ENCODE assay signal across 8 cellular contexts in the genomic region with DNA sequence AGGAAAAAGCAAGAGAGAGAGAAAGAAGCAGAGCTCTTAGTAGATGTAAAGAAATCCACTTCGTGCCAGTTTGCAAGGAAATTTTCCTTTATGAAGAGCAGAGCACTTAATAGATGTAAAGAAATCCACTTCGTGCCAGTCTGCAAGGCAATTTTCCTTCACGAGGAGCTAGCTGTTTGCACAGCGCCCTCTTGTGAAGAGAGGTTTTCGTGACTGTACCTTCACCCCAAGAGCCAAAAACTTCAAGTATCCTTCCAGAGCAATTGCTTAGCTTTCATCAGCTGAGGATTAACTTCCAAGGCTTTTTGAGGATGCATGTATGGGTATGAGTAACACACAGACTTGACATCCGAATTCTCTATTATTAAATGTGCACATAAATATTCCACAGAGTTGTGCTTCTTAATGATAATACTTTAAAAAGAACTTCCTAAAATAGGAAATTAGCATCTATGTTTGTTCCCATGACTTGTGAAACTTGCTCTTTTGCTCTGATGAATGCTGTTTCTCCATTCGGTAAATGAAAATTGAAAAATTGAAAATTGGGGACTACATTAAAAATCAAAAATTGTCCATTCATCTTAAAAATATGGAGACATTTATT.
A peak's percentile ranks its signal among the peaks of the same experiment; 100 is the strongest.
DNase-seq lines count a peak whose midpoint lies in the region; ATAC-seq, FAIRE-seq and TF ChIP-seq lines count a peak whose summit lies in the region.

No MANE protein-coding gene starts in this region.

- no peaks in the 10 kb centered on the region for H4K20me1 ChIP-seq in Loucy (ENCODE audit: insufficient read depth, low read length, poor library complexity, severe bottlenecking)

- no peak overlapping the region for H3K27ac ChIP-seq in 22Rv1
- H3K27ac ChIP-seq in kidney (ENCODE audit: low read depth in 2 of 2, low read length in 2 of 2) = no peak overlapping the region

- H3K4me3 ChIP-seq in Loucy (ENCODE audit: low read length, poor library complexity, severe bottlenecking) (no peak overlapping the region), bronchial epithelial cell (ENCODE audit: low read depth, low read length) (no peak overlapping the region), kidney (ENCODE audit: low read length in 2 of 2) (no peak overlapping the region)

- no peaks in the 10 kb centered on the region for H3K79me2 ChIP-seq in Loucy (ENCODE audit: insufficient read depth, low read length)

- no peaks in the 10 kb centered on the region for H3K9me3 ChIP-seq in Loucy (ENCODE audit: insufficient read depth, low read depth, low read length)
- no peaks in the 10 kb centered on the region for H3K9me3 ChIP-seq in kidney (ENCODE audit: control insufficient read depth in 1 of 2, low read length in 2 of 2)

- ATAC-seq in GM19452 (IDR thresholded peaks at IDR 0.05; ENCODE audit: unreplicated experiment) = no peak

- no peaks in the 10 kb centered on the region for H3K36me3 ChIP-seq in Loucy (ENCODE audit: insufficient read depth, low read length)
- no peaks in the 10 kb centered on the region for H3K36me3 ChIP-seq in bronchial epithelial cell (ENCODE audit: control insufficient read depth, insufficient read depth, low read length)
- no peaks in the 10 kb centered on the region for H3K36me3 ChIP-seq in kidney (ENCODE audit: control insufficient read depth in 1 of 2, insufficient read depth in 2 of 2, low read length in 2 of 2)

- H3K9me2 ChIP-seq in Loucy (replicated peaks; ENCODE audit: low read depth, low read length) = no peaks in the 10 kb centered on the region

- H3K4me2 ChIP-seq in Loucy (ENCODE audit: low read depth, low read length, poor library complexity, severe bottlenecking) = no peak overlapping the region

- intact Hi-C loops in kidney (cut with DNase I) = no loop called here

- no peak overlapping the region for H3K9ac ChIP-seq in Loucy (ENCODE audit: low read depth, low read length, poor library complexity, severe bottlenecking)
- no peak overlapping the region for H3K9ac ChIP-seq in kidney (ENCODE audit: low read length in 2 of 2)

- DNase-seq in GM03348 (ENCODE audit: low spot score) (peak; percentile 46), T follicular helper cell (ENCODE audit: low read depth) (peak; percentile 21), bronchial epithelial cell (ENCODE audit: low read depth) (peak; percentile 69), kidney (no peak)
- peak; percentile 47 to 48 for DNase-seq in stimulated activated CD4-positive, alpha-beta T cell treated with anti-CD3 and anti-CD28 coated beads, Interleukin-2, amount 100 ng/mL, for 24 hours

- no peaks in the 10 kb centered on the region for H3K27me3 ChIP-seq in Loucy (ENCODE audit: insufficient read depth, low read length, poor library complexity, severe bottlenecking)
- H3K27me3 ChIP-seq in bronchial epithelial cell (ENCODE audit: control insufficient read depth, insufficient read depth, low read length) = no peaks in the 10 kb centered on the region

- H3F3A ChIP-seq in Loucy (ENCODE audit: low read depth) = no peaks in the 10 kb centered on the region

- no peak for FAIRE-seq in bronchial epithelial cell (lab: Jason Lieb, UNC)
- FAIRE-seq in kidney (lab: Jason Lieb, UNC) = peak; percentile 29

- H3K4me1 ChIP-seq in Loucy (ENCODE audit: insufficient read depth, low read length, poor library complexity, severe bottlenecking) (no peaks in the 10 kb centered on the region), kidney (ENCODE audit: control insufficient read depth in 1 of 2, insufficient read depth in 1 of 2, low read depth in 1 of 2, low read length in 2 of 2) (no peaks in the 10 kb centered on the region)

- peak; percentile 81 for TF ChIP-seq CTCF in 22Rv1 (IDR thresholded peaks at IDR 0.05)
- peak; percentile 91 for TF ChIP-seq CTCF in Loucy (conservative IDR thresholded peaks at IDR 0.05; ENCODE audit: low read length)
- TF ChIP-seq CTCF in bronchial epithelial cell (IDR thresholded peaks at IDR 0.05; ENCODE audit: insufficient read depth, low read length, severe bottlenecking) = peak; percentile 87
- peak; percentile 71 for TF ChIP-seq CTCF in kidney (IDR thresholded peaks at IDR 0.05; ENCODE audit: borderline replicate concordance, extremely low read depth, insufficient read depth)

- peak overlapping the region; percentile 70; the same call in 1 of the 2 replicates for H2AFZ ChIP-seq in Loucy (ENCODE audit: low read length)
